30 cellular contexts compared by ENCODE assay signal in the genomic region with DNA sequence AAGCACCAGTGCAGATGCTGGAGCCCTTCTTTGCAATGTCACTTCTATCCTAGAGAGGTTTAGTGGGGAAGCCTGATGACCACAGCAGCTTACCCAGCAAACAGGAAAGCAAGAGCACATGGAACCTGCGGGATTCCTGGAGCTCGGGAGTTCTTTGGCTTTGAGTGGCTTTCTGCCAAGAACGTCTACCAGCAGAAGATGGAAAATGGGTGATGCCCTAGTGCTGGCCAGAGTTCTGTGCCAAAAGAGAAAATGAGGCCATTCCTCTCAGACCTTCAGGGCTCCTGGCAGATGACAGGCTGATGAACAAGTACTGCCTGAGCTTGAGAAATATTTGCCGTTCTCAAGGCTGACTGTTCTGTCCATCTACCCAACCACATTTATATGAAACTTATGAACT.
"Had no signal": no experiment of that assay in that cellular context is flagged by ENCODE, and none has a peak within 500 bp of the region (broad histone marks: within the 10 kb centered on the region; RNA-seq: fewer than 3 reads in every experiment).

No MANE protein-coding gene starts in this region.

- H3K9me3 ChIP-seq: neutrophil, ovary, psoas muscle, right lobe of liver, sigmoid colon, suprapubic skin, testis, tibial artery, transverse colon, upper lobe of right lung, uterus had no signal

- H3K4me1 Mint-ChIP-seq: naive thymus-derived CD8-positive, alpha-beta T cell; nephron progenitor cell; neural crest cell; stimulated activated effector memory CD8-positive, alpha-beta T cell treated with anti-CD3 and anti-CD28 coated beads, Interleukin-12 subunit alpha, Interleukin-12 subunit beta, amount 100 ng/mL, for 72 hours; stimulated activated naive CD8-positive, alpha-beta T cell treated with anti-CD3 and anti-CD28 coated beads, Interleukin-15, amount 100 ng/mL, for 72 hours had no signal

- H3K4me3 ChIP-seq: ovary, psoas muscle, right lobe of liver, sigmoid colon, suprapubic skin, testis, tibial artery, transverse colon, upper lobe of right lung, uterus had no signal

- H3K27ac Mint-ChIP-seq: naive thymus-derived CD8-positive, alpha-beta T cell; natural killer cell treated with Interleukin-12 subunit alpha and Interleukin-12 subunit beta and Interleukin-15 and Interleukin-18, amount 100 ng/mL, for 72 hours; nephron progenitor cell; progenitor cell of endocrine pancreas; stimulated activated effector memory CD8-positive, alpha-beta T cell treated with anti-CD3 and anti-CD28 coated beads, Interleukin-12 subunit alpha, Interleukin-12 subunit beta, amount 100 ng/mL, for 72 hours; stimulated activated naive CD8-positive, alpha-beta T cell treated with anti-CD3 and anti-CD28 coated beads, Interleukin-15, amount 100 ng/mL, for 72 hours; type B pancreatic cell had no signal

- H3K4me1 ChIP-seq: psoas muscle, right lobe of liver, sigmoid colon, suprapubic skin, testis, tibial artery, transverse colon, upper lobe of right lung, uterus had no signal

- H3K36me3 ChIP-seq: neutrophil, ovary, right lobe of liver, sigmoid colon, suprapubic skin, tibial artery, transverse colon, upper lobe of right lung, uterus had no signal

- H3K27ac ChIP-seq: neutrophil, ovary, parathyroid adenoma, psoas muscle, right lobe of liver, sigmoid colon, suprapubic skin, testis, tibial artery, transverse colon, upper lobe of right lung, uterus had no signal

- H3K27me3 ChIP-seq: ovary, right lobe of liver, testis, uterus had no signal

- H3K36me3 Mint-ChIP-seq: naive thymus-derived CD8-positive, alpha-beta T cell; natural killer cell treated with Interleukin-12 subunit alpha and Interleukin-12 subunit beta and Interleukin-15 and Interleukin-18, amount 100 ng/mL, for 72 hours; stimulated activated effector memory CD8-positive, alpha-beta T cell treated with anti-CD3 and anti-CD28 coated beads, Interleukin-12 subunit alpha, Interleukin-12 subunit beta, amount 100 ng/mL, for 72 hours; type B pancreatic cell had no signal

- DNase-seq: naive thymus-derived CD8-positive, alpha-beta T cell; nephron progenitor cell; nucleus accumbens; ovary; posterior cingulate gyrus; psoas muscle; right cardiac atrium; right lobe of liver; sigmoid colon; small intestine; stimulated activated CD4-positive, alpha-beta T cell treated with anti-CD3 and anti-CD28 coated beads, Interleukin-15, amount 100 ng/mL, for 24 hours; stimulated activated CD4-positive, alpha-beta T cell treated with anti-CD3 and anti-CD28 coated beads, Interleukin-2, amount 100 ng/mL, for 24 hours; stimulated activated CD4-positive, alpha-beta T cell treated with anti-CD3 and anti-CD28 coated beads, Interleukin-2, amount 100 ng/mL, for 48 hours; stimulated activated CD4-positive, alpha-beta T cell treated with anti-CD3 and anti-CD28 coated beads, Interleukin-4, amount 100 ng/mL, for 24 hours; stimulated activated naive CD4-positive, alpha-beta T cell; stimulated activated naive CD8-positive, alpha-beta T cell treated with anti-CD3 and anti-CD28 coated beads, Interleukin-15, amount 100 ng/mL, for 72 hours; stimulated activated naive CD8-positive, alpha-beta T cell treated with anti-CD3 and anti-CD28 coated beads, Interleukin-15, Interleukin-2, amounts not matched to agents 100 U/mL and 50 U/mL, for 24 hours; testis; tibial artery; transverse colon; upper lobe of right lung; uterus had no signal

- H3K4me3 Mint-ChIP-seq: naive thymus-derived CD8-positive, alpha-beta T cell; natural killer cell treated with Interleukin-12 subunit alpha and Interleukin-12 subunit beta and Interleukin-15 and Interleukin-18, amount 100 ng/mL, for 72 hours; nephron progenitor cell; neural crest cell; stimulated activated effector memory CD8-positive, alpha-beta T cell treated with anti-CD3 and anti-CD28 coated beads, Interleukin-12 subunit alpha, Interleukin-12 subunit beta, amount 100 ng/mL, for 72 hours; stimulated activated naive CD8-positive, alpha-beta T cell treated with anti-CD3 and anti-CD28 coated beads, Interleukin-15, amount 100 ng/mL, for 72 hours; type B pancreatic cell had no signal

- ATAC-seq: naive thymus-derived CD8-positive, alpha-beta T cell; psoas muscle; right cardiac atrium; right lobe of liver; stimulated activated effector memory CD8-positive, alpha-beta T cell treated with anti-CD3 and anti-CD28 coated beads, Interleukin-12 subunit alpha, Interleukin-12 subunit beta, amount 100 ng/mL, for 72 hours; stimulated activated naive CD8-positive, alpha-beta T cell treated with anti-CD3 and anti-CD28 coated beads, Interleukin-15, amount 100 ng/mL, for 72 hours; stimulated activated naive CD8-positive, alpha-beta T cell treated with anti-CD3 and anti-CD28 coated beads, Interleukin-15, Interleukin-2, amounts not matched to agents 100 U/mL and 50 U/mL, for 24 hours; upper lobe of right lung had no signal

- H3K9me3 Mint-ChIP-seq: natural killer cell treated with Interleukin-12 subunit alpha and Interleukin-12 subunit beta and Interleukin-15 and Interleukin-18, amount 100 ng/mL, for 72 hours; nephron progenitor cell; neural crest cell; stimulated activated effector memory CD8-positive, alpha-beta T cell treated with anti-CD3 and anti-CD28 coated beads, Interleukin-12 subunit alpha, Interleukin-12 subunit beta, amount 100 ng/mL, for 72 hours; stimulated activated naive CD8-positive, alpha-beta T cell treated with anti-CD3 and anti-CD28 coated beads, Interleukin-15, amount 100 ng/mL, for 72 hours; type B pancreatic cell had no signal
